ENCODE assay signal across 13 cellular contexts in genomic region chr7:21942955-21943354, GRCh38. TPM values are rescaled to one million over a fixed set of nuclear protein-coding genes. Genes with fewer than 3 reads are reported as not detected.
DNase-seq lines count a peak whose midpoint lies in the region; ATAC-seq and TF ChIP-seq lines count a peak whose summit lies in the region.
"Had no signal": no experiment of that assay in that cellular context is flagged by ENCODE, and none has a peak within 500 bp of the region (broad histone marks: within the 10 kb centered on the region; RNA-seq: fewer than 3 reads in every experiment).

No MANE protein-coding gene starts in this region.

- H3K36me3 ChIP-seq in heart left ventricle = no peaks in the 10 kb centered on the region
- no peaks in the 10 kb centered on the region for H3K36me3 ChIP-seq in colonic mucosa
- H3K36me3 ChIP-seq: WERI-Rb-1 had no signal

- CTCF ChIA-PET in activated B cell treated with CpG ODN at 0.5 μM for 24 hours (lab: Charles Lee) = no interaction called here

- no peaks in the 10 kb centered on the region for H3K9me3 Mint-ChIP-seq in activated B cell treated with CpG ODN at 0.5 μM for 24 hours

- DNase-seq in heart left ventricle = no peak
- DNase-seq in Right ventricle myocardium inferior (ENCODE audit: missing footprints) = no peak
- no peak for DNase-seq in activated B cell treated with CpG ODN at 0.5 μM for 24 hours
- DNase-seq in islet precursor cell = peak; percentile 65
- no peak for DNase-seq in sciatic nerve (ENCODE audit: low spot score)
- no peak for DNase-seq in colonic mucosa
- no peak for DNase-seq in iPS-NIHi7 (ENCODE audit: extremely low spot score)
- DNase-seq: effector memory CD4-positive, alpha-beta T cell; NCI-H1417; stimulated activated CD4-positive, alpha-beta T cell treated with anti-CD3 and anti-CD28 coated beads, Interleukin-4, amount 100 ng/mL, for 1 hour; trophoblast cell; WERI-Rb-1 had no signal

- intact Hi-C loops in heart left ventricle (cut with DNase I) (loop anchor here in 1 of 10 donors (10.0 kb wide), 1 partner anchor 48 kb away; no protein-coding TSS in a partner anchor), Right ventricle myocardium inferior (cut with DNase I) (loop anchor here (2.0 kb wide), 1 partner anchor 20 kb away; no protein-coding TSS in a partner anchor), activated B cell treated with CpG ODN at 0.5 μM for 24 hours (cut with micrococcal nuclease) (loop anchor here (10.0 kb wide), 5 partner anchors 502 to 1728 kb away; partner anchors contain the start of genes HYCC1, KLHL7 and MACC1), sciatic nerve (cut with DNase I) (no loop called here), colonic mucosa (cut with DNase I) (loop anchor here (10.0 kb wide), 1 partner anchor 1148 kb away; no protein-coding TSS in a partner anchor)

- POLR2A ChIA-PET in activated B cell treated with CpG ODN at 0.5 μM for 24 hours (lab: Charles Lee) = interaction anchor here (0.6 kb wide), 1 partner anchor 19 kb away, joined by 3 read pairs; no protein-coding TSS in a partner anchor

- WGBS in heart left ventricle, 4 donors = 48 to 60% (median 57%) methylated on average over 6 of the region's 6 CpGs

- H3K27ac ChIP-seq in heart left ventricle (peak overlapping the region in 11 of 12 donors; percentile 19 to 88 (median 55)), temporal lobe (ENCODE audit: low read depth, low read length) (peak overlapping the region; percentile 9), colonic mucosa (no peak overlapping the region)
- H3K27ac ChIP-seq: WERI-Rb-1 had no signal

- ATAC-seq in heart left ventricle = peak in 2 of 4 donors; percentile 21 to 38
- no peak for ATAC-seq in Right ventricle myocardium inferior
- no peak for ATAC-seq in activated B cell treated with CpG ODN at 0.5 μM for 24 hours (ENCODE audit: low read depth)
- ATAC-seq in sciatic nerve = no peak

- H3K4me1 Mint-ChIP-seq in activated B cell treated with CpG ODN at 0.5 μM for 24 hours = peaks cover 90% of the 10 kb centered on the region

- no peak for TF ChIP-seq POLR2A in heart left ventricle (IDR thresholded peaks at IDR 0.05)

- TF ChIP-seq CTCF in heart left ventricle (IDR thresholded peaks at IDR 0.05) (no peak), activated B cell treated with CpG ODN at 0.5 μM for 24 hours (IDR thresholded peaks at IDR 0.05) (no peak), colonic mucosa (IDR thresholded peaks at IDR 0.05) (no peak)

- H3K27ac Mint-ChIP-seq in activated B cell treated with CpG ODN at 0.5 μM for 24 hours = peak overlapping the region; percentile 75

- peak overlapping the region; percentile 69 for H3K4me3 Mint-ChIP-seq in activated B cell treated with CpG ODN at 0.5 μM for 24 hours

- H3K4me1 ChIP-seq in heart left ventricle (peaks cover 0 to 59% (median 23%) of the 10 kb centered on the region in 12 donors), colonic mucosa (peaks cover 5% of the 10 kb centered on the region)

- H3K27me3 ChIP-seq in heart left ventricle = no peaks in the 10 kb centered on the region
- H3K27me3 ChIP-seq in colonic mucosa = no peaks in the 10 kb centered on the region

- H3K9me3 ChIP-seq in heart left ventricle (no peaks in the 10 kb centered on the region), colonic mucosa (no peaks in the 10 kb centered on the region)

- peak overlapping the region in 1 of 2 donors; percentile 23 for H3K9ac ChIP-seq in colonic mucosa (ENCODE audit: low read depth in 2 of 2, low read length in 2 of 2)

- peaks cover 21% of the 10 kb centered on the region for H3K36me3 Mint-ChIP-seq in activated B cell treated with CpG ODN at 0.5 μM for 24 hours (ENCODE audit: low read depth)

- no peaks in the 10 kb centered on the region for H3K27me3 Mint-ChIP-seq in activated B cell treated with CpG ODN at 0.5 μM for 24 hours

- H3K4me3 ChIP-seq in heart left ventricle = peak overlapping the region in 2 of 12 donors; percentile 1 to 5
- H3K4me3 ChIP-seq in colonic mucosa = no peak overlapping the region

RNA-seq across cellular contexts. Expression of gene CDCA7L, which starts 2.7 kb away (rescaled TPM):
- total RNA-seq in heart left ventricle (10 to 100 TPM; 20.2 to 53.4 (median 45.5) TPM), Right ventricle myocardium inferior (59.1 TPM), activated B cell treated with CpG ODN at 0.5 μM for 24 hours (69.8 and 70.3 TPM in 2 replicates), temporal lobe (22.9 TPM), sciatic nerve (15.9 TPM), colonic mucosa (10 to 100 TPM; 19.8 to 35.8 TPM)
- polyA plus RNA-seq in heart left ventricle = 10 to 100 TPM; 15.6 to 18.1 TPM
